33 cellular contexts compared by ENCODE assay signal in the genomic region with DNA sequence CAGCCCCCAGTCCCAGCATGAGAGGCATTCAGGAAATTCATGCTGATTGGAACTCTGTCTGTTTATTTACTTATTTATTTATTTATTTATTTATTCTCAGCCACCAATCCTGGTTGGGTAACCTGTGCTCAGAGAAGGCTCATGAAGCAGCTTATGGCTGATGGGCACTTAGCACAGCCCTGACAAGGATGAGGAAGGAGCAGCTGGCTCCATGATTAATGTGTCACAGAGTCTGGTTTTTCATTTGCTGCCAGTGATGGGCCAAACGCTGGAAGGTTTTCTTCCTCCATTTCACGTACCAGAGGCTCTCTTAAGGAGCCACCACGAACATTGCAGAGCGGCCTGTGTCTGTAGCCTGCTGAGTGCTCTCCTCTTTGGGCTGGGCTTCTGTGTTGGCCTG. TPM values are rescaled to one million over a fixed set of nuclear protein-coding genes. Genes with fewer than 3 reads are reported as not detected.
"Had no signal": no experiment of that assay in that cellular context is flagged by ENCODE, and none has a peak within 500 bp of the region (broad histone marks: within the 10 kb centered on the region; RNA-seq: fewer than 3 reads in every experiment).

No MANE protein-coding gene starts in this region.

- ATAC-seq: foreskin keratinocyte; gastroesophageal sphincter; heart right ventricle; left cardiac atrium; lower lobe of right lung; natural killer cell; pancreas; stimulated activated effector memory CD8-positive, alpha-beta T cell treated with anti-CD3 and anti-CD28 coated beads, Interleukin-12 subunit alpha, Interleukin-12 subunit beta, amount 100 ng/mL, for 72 hours had no signal

- DNase-seq: dermis blood vessel endothelial cell; effector memory CD4-positive, alpha-beta T cell; foreskin keratinocyte; heart right ventricle; hippocampal formation; left cardiac atrium; left ventricle myocardium inferior; lower lobe of right lung; natural killer cell; pancreas; sigmoid colon; stimulated activated CD4-positive, alpha-beta T cell treated with anti-CD3 and anti-CD28 coated beads, Interleukin-2, amount 100 ng/mL, for 24 hours; stimulated activated CD4-positive, alpha-beta T cell treated with anti-CD3 and anti-CD28 coated beads, Interleukin-4, amount 100 ng/mL, for 24 hours; stimulated activated naive CD4-positive, alpha-beta T cell treated with Interleukin-2 at 50 U/mL for 16 hours; stomach; thyroid gland; trophoblast cell had no signal

- H3K9me3 Mint-ChIP-seq: natural killer cell; stimulated activated effector memory CD8-positive, alpha-beta T cell treated with anti-CD3 and anti-CD28 coated beads, Interleukin-12 subunit alpha, Interleukin-12 subunit beta, amount 100 ng/mL, for 72 hours had no signal

- H3K4me3 Mint-ChIP-seq: natural killer cell; stimulated activated effector memory CD8-positive, alpha-beta T cell treated with anti-CD3 and anti-CD28 coated beads, Interleukin-12 subunit alpha, Interleukin-12 subunit beta, amount 100 ng/mL, for 72 hours had no signal

- H3K36me3 Mint-ChIP-seq: natural killer cell; stimulated activated effector memory CD8-positive, alpha-beta T cell treated with anti-CD3 and anti-CD28 coated beads, Interleukin-12 subunit alpha, Interleukin-12 subunit beta, amount 100 ng/mL, for 72 hours had no signal

- H3K27ac Mint-ChIP-seq: natural killer cell; progenitor cell of endocrine pancreas; stimulated activated effector memory CD8-positive, alpha-beta T cell treated with anti-CD3 and anti-CD28 coated beads, Interleukin-12 subunit alpha, Interleukin-12 subunit beta, amount 100 ng/mL, for 72 hours had no signal

- H3K4me1 Mint-ChIP-seq: natural killer cell had no signal

RNA-seq across cellular contexts. Expression of a gene that starts 28.3 kb away (rescaled TPM):
- total RNA-seq: natural killer cell had no signal

RNA-seq across cellular contexts. Expression of a gene that starts 33.9 kb away (rescaled TPM):
- total RNA-seq: dermis blood vessel endothelial cell, endothelial cell of umbilical vein, epithelial cell of proximal tubule, esophagus muscularis mucosa, fibroblast of lung, foreskin keratinocyte, gastroesophageal sphincter, heart right ventricle, kidney epithelial cell, left cardiac atrium, left ventricle myocardium inferior, lower lobe of right lung, mesenteric fat pad, natural killer cell, omental fat pad, pancreas, progenitor cell of endocrine pancreas, right atrium auricular region, sigmoid colon, skeletal muscle tissue, stomach, subcutaneous adipose tissue, temporal lobe, thyroid gland, ureter, vagina had no signal
